28 cellular contexts compared by ENCODE assay signal in genomic region chr6:20263059-20263458, GRCh38.
"Had no signal": no experiment of that assay in that cellular context is flagged by ENCODE, and none has a peak within 500 bp of the region (broad histone marks: within the 10 kb centered on the region; RNA-seq: fewer than 3 reads in every experiment).

No MANE protein-coding gene starts in this region.

- H3K9me3 ChIP-seq: colonic mucosa, gastrocnemius medialis had no signal

- DNase-seq: colonic mucosa; cortex of kidney; dermis blood vessel endothelial cell; dorsolateral prefrontal cortex; effector CD4-positive, alpha-beta T cell; effector CD8-positive, alpha-beta T cell; effector memory CD4-positive, alpha-beta T cell; effector memory CD8-positive, alpha-beta T cell; endodermal cell; erythroblast; esophagus squamous epithelium; foreskin fibroblast; foreskin keratinocyte; foreskin melanocyte; gastrocnemius medialis; glutamatergic neuron; head of caudate nucleus; heart left ventricle; heart right ventricle had no signal

- ATAC-seq: effector memory CD8-positive, alpha-beta T cell; esophagus mucosa; foreskin keratinocyte; gastrocnemius medialis; gastroesophageal sphincter; heart left ventricle; heart right ventricle had no signal

- H3K79me2 ChIP-seq: hepatocyte had no signal

- H3K27me3 ChIP-seq: colonic mucosa, dorsolateral prefrontal cortex, esophagus muscularis mucosa, esophagus squamous epithelium, foreskin keratinocyte, gastrocnemius medialis, gastroesophageal sphincter, heart left ventricle, heart right ventricle, hepatocyte had no signal

- FAIRE-seq: colon, endometrium, endothelial cell of umbilical vein had no signal

- H2AFZ ChIP-seq: hepatocyte had no signal

- H3K4me2 ChIP-seq: hepatocyte had no signal

- H3K4me3 ChIP-seq: colonic mucosa, coronary artery, dorsolateral prefrontal cortex, esophagus muscularis mucosa, esophagus squamous epithelium, gastrocnemius medialis, gastroesophageal sphincter, heart left ventricle, heart right ventricle, hepatocyte had no signal

- H3K27ac ChIP-seq: colonic mucosa, coronary artery, dorsolateral prefrontal cortex, epithelial cell of prostate, esophagus muscularis mucosa, esophagus squamous epithelium, foreskin keratinocyte, gastrocnemius medialis, gastroesophageal sphincter, heart left ventricle, heart right ventricle, hepatocyte had no signal

- H3K36me3 ChIP-seq: colonic mucosa, esophagus muscularis mucosa, esophagus squamous epithelium, gastrocnemius medialis, gastroesophageal sphincter, heart left ventricle, heart right ventricle had no signal

- H3K4me1 ChIP-seq: colonic mucosa, esophagus muscularis mucosa, gastrocnemius medialis, gastroesophageal sphincter, heart left ventricle had no signal
